ENCODE assay signal across 8 cellular contexts in genomic region chr17:64777413-64778101, GRCh38.
DNase-seq lines count a peak whose midpoint lies in the region; ATAC-seq lines count a peak whose summit lies in the region.

No MANE protein-coding gene starts in this region.

- H3K9ac ChIP-seq in skeletal muscle tissue (ENCODE audit: low read depth in 1 of 3, low read length in 3 of 3): peak overlapping the region in 2 of 3 donors; percentile 45

- H3K4me1 ChIP-seq in skeletal muscle tissue (ENCODE audit: control insufficient read depth in 3 of 3, insufficient read depth in 3 of 3, low read length in 3 of 3): peaks cover 14 to 25% (median 25%) of the 10 kb centered on the region in 3 donors

- peaks cover 20% of the 10 kb centered on the region for H3K36me3 Mint-ChIP-seq in activated CD4-positive, alpha-beta memory T cell treated with anti-CD3 and anti-CD28 coated beads, Interleukin-2, amount 10 ng/mL, durations not matched to agents 7 days and 5 days (ENCODE audit: low read depth)

- CTCF ChIA-PET in activated CD4-positive, alpha-beta memory T cell treated with anti-CD3 and anti-CD28 coated beads, Interleukin-2, amount 10 ng/mL, durations not matched to agents 7 days and 5 days (lab: Charles Lee): interaction anchor here (0.6 to 1.7 kb wide), 10 partner anchors 60 to 249 kb away, joined by 3 to 8 read pairs (median 4); partner anchors contain the start of gene LRRC37A3

- H3K9me3 Mint-ChIP-seq in activated CD4-positive, alpha-beta memory T cell treated with anti-CD3 and anti-CD28 coated beads, Interleukin-2, amount 10 ng/mL, durations not matched to agents 7 days and 5 days: no peaks in the 10 kb centered on the region

- H3K4me1 Mint-ChIP-seq in activated CD4-positive, alpha-beta memory T cell treated with anti-CD3 and anti-CD28 coated beads, Interleukin-2, amount 10 ng/mL, durations not matched to agents 7 days and 5 days: peaks cover 42% of the 10 kb centered on the region

- peaks cover 1% of the 10 kb centered on the region for H3K27me3 Mint-ChIP-seq in activated CD4-positive, alpha-beta memory T cell treated with anti-CD3 and anti-CD28 coated beads, Interleukin-2, amount 10 ng/mL, durations not matched to agents 7 days and 5 days

- H3K27ac ChIP-seq in skeletal muscle tissue (ENCODE audit: low read depth, low read length): peak overlapping the region; percentile 37

- POLR2A ChIA-PET in activated CD4-positive, alpha-beta memory T cell treated with anti-CD3 and anti-CD28 coated beads, Interleukin-2, amount 10 ng/mL, durations not matched to agents 7 days and 5 days (lab: Charles Lee): interaction anchor here (0.9 to 1.6 kb wide), 4 partner anchors 9 to 281 kb away, joined by 3 to 6 read pairs (median 4); partner anchors contain the start of gene LRRC37A3

- H3K4me3 Mint-ChIP-seq in activated CD4-positive, alpha-beta memory T cell treated with anti-CD3 and anti-CD28 coated beads, Interleukin-2, amount 10 ng/mL, durations not matched to agents 7 days and 5 days: peak overlapping the region; percentile 21

- H3K27ac Mint-ChIP-seq in activated CD4-positive, alpha-beta memory T cell treated with anti-CD3 and anti-CD28 coated beads, Interleukin-2, amount 10 ng/mL, durations not matched to agents 7 days and 5 days: peak overlapping the region; percentile 45

- no peaks in the 10 kb centered on the region for H3K9me3 ChIP-seq in skeletal muscle tissue (ENCODE audit: control insufficient read depth in 3 of 3, low read length in 3 of 3)

- in situ Hi-C loops in KBM-7 (cut with MboI; ENCODE audit: low pct_unique_long_range_greater_than_20kb, low sequenced_read_pairs): no loop called here

- no peak for ATAC-seq in HG02870 (IDR thresholded peaks at IDR 0.05; ENCODE audit: unreplicated experiment)
- ATAC-seq in HG02798 (IDR thresholded peaks at IDR 0.05; ENCODE audit: poor library complexity, unreplicated experiment): no peak

- H3K4me3 ChIP-seq in skeletal muscle tissue (ENCODE audit: low read length in 3 of 3): peak overlapping the region; percentile 45 to 52 (median 48)

- H3K27me3 ChIP-seq in skeletal muscle tissue (ENCODE audit: control insufficient read depth in 3 of 3, insufficient read depth in 3 of 3, low read length in 3 of 3): peaks cover 0 to 17% (median 0%) of the 10 kb centered on the region in 3 donors

- DNase-seq in CD1c-positive myeloid dendritic cell (ENCODE audit: extremely low spot score): peak; percentile 85
- peak; percentile 51 for DNase-seq in KBM-7
- DNase-seq in activated CD4-positive, alpha-beta memory T cell treated with anti-CD3 and anti-CD28 coated beads, Interleukin-2, amount 10 ng/mL, durations not matched to agents 7 days and 5 days: no peak
- peak; percentile 29 to 42 for DNase-seq in hippocampal formation (lab: John Stamatoyannopoulos, UW)
- DNase-seq in NCI-H187 treated with DMSO at 0.1 percent for 48 hours (lab: John Stamatoyannopoulos, UW): no peak

- H3K36me3 ChIP-seq in skeletal muscle tissue (ENCODE audit: control insufficient read depth in 3 of 3, insufficient read depth in 3 of 3, low read length in 3 of 3): no peaks in the 10 kb centered on the region

Comparison
In these comparisons a context has a peak if more than half of its experiments do, and no peak if none do; other contexts are left out.
1. DNase-seq: peak in CD1c-positive myeloid dendritic cell (single experiment), KBM-7 (single experiment) and hippocampal formation (2 of 2); none in activated CD4-positive, alpha-beta memory T cell treated with anti-CD3 and anti-CD28 coated beads, Interleukin-2, amount 10 ng/mL, durations not matched to agents 7 days and 5 days (single experiment) and NCI-H187 treated with DMSO at 0.1 percent for 48 hours (single experiment).